8 cellular contexts compared by ENCODE assay signal in genomic region chr7:121330053-121330833, GRCh38. TPM values are rescaled to one million over a fixed set of nuclear protein-coding genes. Genes with fewer than 3 reads are reported as not detected.
DNase-seq lines count a peak whose midpoint lies in the region; TF ChIP-seq lines count a peak whose summit lies in the region.

No MANE protein-coding gene starts in this region.

- no peaks in the 10 kb centered on the region for H3K36me3 Mint-ChIP-seq in HFFc6 (ENCODE audit: low read depth)

- H3K27ac ChIP-seq in SJCRH30 (no peak overlapping the region), rectal smooth muscle tissue (ENCODE audit: low read depth, low read length) (no peak overlapping the region)

- peaks cover 15% of the 10 kb centered on the region; the same call in 1 of the 2 replicates for H3K27me3 Mint-ChIP-seq in HFFc6 (ENCODE audit: insufficient read depth)

- no peaks in the 10 kb centered on the region for H3K9me3 Mint-ChIP-seq in HFFc6

- H3K4me1 ChIP-seq in SJCRH30 (no peaks in the 10 kb centered on the region), rectal smooth muscle tissue (ENCODE audit: control insufficient read depth, insufficient read depth, low read length) (peaks cover 5% of the 10 kb centered on the region)

- peak overlapping the region; percentile 86 for H3K4me3 Mint-ChIP-seq in HFFc6

- no peak overlapping the region for H3K9ac ChIP-seq in rectal smooth muscle tissue (ENCODE audit: low read length)

- TF ChIP-seq CTCF in HFFc6 (IDR thresholded peaks at IDR 0.05) (no peak), fibroblast of the aortic adventitia (IDR thresholded peaks at IDR 0.05; ENCODE audit: insufficient read depth, low read length) (no peak)

- no peak overlapping the region for H3K27ac Mint-ChIP-seq in HFFc6

- intact Hi-C loops in posterior vena cava (cut with DNase I): no loop called here

- H3K4me3 ChIP-seq in SJCRH30 (peak overlapping the region; percentile 63), fibroblast of the aortic adventitia (ENCODE audit: low read depth, low read length) (peak overlapping the region; percentile 63), rectal smooth muscle tissue (ENCODE audit: low read length) (peak overlapping the region; percentile 64)

- H3K36me3 ChIP-seq in SJCRH30: no peaks in the 10 kb centered on the region
- H3K36me3 ChIP-seq in rectal smooth muscle tissue (ENCODE audit: control insufficient read depth, insufficient read depth, low read length): no peaks in the 10 kb centered on the region

- H3K4me1 Mint-ChIP-seq in HFFc6 (ENCODE audit: low read depth): peaks cover 31% of the 10 kb centered on the region

- H3K27me3 ChIP-seq in SJCRH30: no peaks in the 10 kb centered on the region
- H3K27me3 ChIP-seq in rectal smooth muscle tissue (ENCODE audit: control insufficient read depth, insufficient read depth, low read length): peaks cover 20% of the 10 kb centered on the region

- DNase-seq in NCI-H82 (lab: John Stamatoyannopoulos, UW) (peak; percentile 49), NCI-H82 treated with DMSO at 0.1 percent for 48 hours (lab: John Stamatoyannopoulos, UW; ENCODE audit: unreplicated experiment) (no peak), HFFc6 (no peak), SJCRH30 (peak; percentile 40 to 53), fibroblast of the aortic adventitia (ENCODE audit: low read depth) (no peak), posterior vena cava (ENCODE audit: low spot score) (no peak), NCI-H524 treated with DMSO at 0.1 percent for 48 hours (lab: John Stamatoyannopoulos, UW) (no peak)

- no peaks in the 10 kb centered on the region for H3K9me3 ChIP-seq in SJCRH30 (replicated peaks)

RNA-seq across cellular contexts. Expression of gene WNT16, which starts 1.4 kb away (rescaled TPM):
- total RNA-seq in HFFc6 (2021; fragmentation: NEBNext Ultra II Directional; extraction: Animal tissue kit (Norgen Biotek cat#: 25700)): under 1 TPM; 0.07 to 0.25 (median 0.18) TPM
- total RNA-seq in SJCRH30 (2014; rRNA removed; shearing (Covaris generic)): 0.06 TPM in 1 of 2 replicates, not detected in the other
- 0.16 and 2.7 TPM in 2 replicates for total RNA-seq in fibroblast of the aortic adventitia (ENCODE audit: low replicate concordance)
- total RNA-seq in posterior vena cava: not detected

Comparison
In these comparisons a context has a peak if more than half of its experiments do, and no peak if none do; other contexts are left out.
1. DNase-seq: peak in NCI-H82 (single experiment) and SJCRH30 (2 of 2); none in NCI-H82 treated with DMSO at 0.1 percent for 48 hours (single experiment), HFFc6 (single experiment), fibroblast of the aortic adventitia (single experiment), posterior vena cava (single experiment) and NCI-H524 treated with DMSO at 0.1 percent for 48 hours (single experiment).
2. Peak in every context shown above with its lines, with median percentiles within 50 percentile points of each other: H3K4me3 ChIP-seq.